18 cellular contexts compared by ENCODE assay signal in the genomic region with DNA sequence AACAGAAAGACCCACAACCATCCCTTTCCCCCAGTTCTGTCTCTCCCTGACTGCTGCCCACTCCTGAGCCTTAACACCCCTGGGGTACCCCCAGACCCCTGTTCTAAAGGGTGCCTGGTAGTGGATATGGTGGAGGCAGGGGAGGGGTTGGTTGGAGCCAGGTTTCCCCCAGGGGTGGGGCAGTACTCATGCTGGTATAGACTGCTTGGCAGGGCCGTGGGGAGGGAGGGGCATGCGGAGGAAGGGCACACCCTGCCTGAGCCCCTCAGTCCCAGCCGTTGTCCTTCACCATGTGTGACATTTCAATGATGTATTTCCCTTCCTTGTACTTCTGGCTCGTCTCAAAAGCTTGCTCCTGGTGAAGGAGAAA. TPM values are rescaled to one million over a fixed set of nuclear protein-coding genes. Genes with fewer than 3 reads are reported as not detected.
DNase-seq lines count a peak whose midpoint lies in the region; ATAC-seq and TF ChIP-seq lines count a peak whose summit lies in the region.
"Had no signal": no experiment of that assay in that cellular context is flagged by ENCODE, and none has a peak within 500 bp of the region (broad histone marks: within the 10 kb centered on the region; RNA-seq: fewer than 3 reads in every experiment).

No MANE protein-coding gene starts in this region.

- no peaks in the 10 kb centered on the region for H4K20me1 ChIP-seq in mammary epithelial cell (ENCODE audit: insufficient read depth, low read length)

- no peaks in the 10 kb centered on the region for H3K9me3 Mint-ChIP-seq in nephron progenitor cell
- H3K9me3 Mint-ChIP-seq: activated CD8-positive, alpha-beta T cell treated with anti-CD3 and anti-CD28 coated beads for 36 hours had no signal

- H3K4me1 Mint-ChIP-seq in nephron progenitor cell, result peaks cover 98% of the 10 kb centered on the region

- no peak overlapping the region for H3K9ac ChIP-seq in mammary epithelial cell (ENCODE audit: insufficient read depth, low read length)

- H3K4me1 ChIP-seq in breast epithelium, result peaks cover 14 to 15% of the 10 kb centered on the region in 2 donors
- H3K4me1 ChIP-seq in mammary epithelial cell (ENCODE audit: insufficient read depth, low read length), result peaks cover 44% of the 10 kb centered on the region
- H3K4me1 ChIP-seq in cardiac muscle cell (ENCODE audit: low read depth), result peaks cover 75% of the 10 kb centered on the region
- H3K4me1 ChIP-seq in upper lobe of right lung, result peaks cover 44% of the 10 kb centered on the region
- H3K4me1 ChIP-seq in foreskin keratinocyte, result no peaks in the 10 kb centered on the region

- H3K9me3 ChIP-seq in breast epithelium, result no peaks in the 10 kb centered on the region
- H3K9me3 ChIP-seq in mammary epithelial cell (replicated peaks; ENCODE audit: insufficient read depth, low read length), result no peaks in the 10 kb centered on the region
- no peaks in the 10 kb centered on the region for H3K9me3 ChIP-seq in cardiac muscle cell (ENCODE audit: low read depth)
- H3K9me3 ChIP-seq in upper lobe of right lung, result no peaks in the 10 kb centered on the region
- H3K9me3 ChIP-seq: adrenal gland, prostate gland had no signal

- H3K36me3 ChIP-seq in breast epithelium (no peaks in the 10 kb centered on the region), mammary epithelial cell (ENCODE audit: insufficient read depth, low read length) (peaks cover 2% of the 10 kb centered on the region), cardiac muscle cell (no peaks in the 10 kb centered on the region), upper lobe of right lung (no peaks in the 10 kb centered on the region)
- H3K36me3 ChIP-seq: adrenal gland, prostate gland had no signal

- peaks cover 17% of the 10 kb centered on the region for H3K79me2 ChIP-seq in mammary epithelial cell (ENCODE audit: insufficient read depth, low read length)

- H3K36me3 Mint-ChIP-seq in nephron progenitor cell (ENCODE audit: low read depth), result peaks cover 30% of the 10 kb centered on the region
- H3K36me3 Mint-ChIP-seq: CD4-positive, CD25-positive, alpha-beta regulatory T cell had no signal

- H3K27ac ChIP-seq in breast epithelium, result peak overlapping the region; percentile 50 to 80
- H3K27ac ChIP-seq in mammary epithelial cell (ENCODE audit: insufficient read depth, low read depth, low read length), result no peak overlapping the region
- peak overlapping the region; percentile 55 for H3K27ac ChIP-seq in cardiac muscle cell
- peak overlapping the region; percentile 58 for H3K27ac ChIP-seq in upper lobe of right lung
- H3K27ac ChIP-seq in foreskin keratinocyte, result no peak overlapping the region
- H3K27ac ChIP-seq: adrenal gland had no signal

- peak; percentile 7 for ATAC-seq in upper lobe of right lung
- no peak for ATAC-seq in foreskin keratinocyte
- no peak for ATAC-seq in GM19351 (IDR thresholded peaks at IDR 0.05; ENCODE audit: unreplicated experiment)
- ATAC-seq: activated CD8-positive, alpha-beta T cell treated with anti-CD3 and anti-CD28 coated beads for 36 hours had no signal

- no peak overlapping the region for H2AFZ ChIP-seq in mammary epithelial cell (ENCODE audit: low read depth, low read length)

- H3K27me3 ChIP-seq in breast epithelium, result peaks cover 0 to 20% of the 10 kb centered on the region in 2 donors
- no peaks in the 10 kb centered on the region for H3K27me3 ChIP-seq in mammary epithelial cell (ENCODE audit: insufficient read depth, low read length)
- no peaks in the 10 kb centered on the region for H3K27me3 ChIP-seq in cardiac muscle cell
- H3K27me3 ChIP-seq in upper lobe of right lung, result peaks cover 18% of the 10 kb centered on the region
- peaks cover 40% of the 10 kb centered on the region for H3K27me3 ChIP-seq in foreskin keratinocyte

- CTCF ChIA-PET in mammary epithelial cell (lab: Charles Lee; ENCODE audit: low non-redundant PET), result no interaction called here

- H3K4me3 ChIP-seq in breast epithelium (no peak overlapping the region), mammary epithelial cell (replicated peaks in 1 of 3; ENCODE audit: insufficient read depth in 1 of 3, low read depth in 2 of 3, low read length in 3 of 3) (no peak overlapping the region), cardiac muscle cell (no peak overlapping the region), upper lobe of right lung (no peak overlapping the region)
- H3K4me3 ChIP-seq: adrenal gland, coronary artery, prostate gland had no signal

- WGBS in mammary epithelial cell (ENCODE audit: low coverage, missing lambda C conversion rate), result 78% methylated on average over 2 of the region's 4 CpGs

- intact Hi-C loops in breast epithelium (cut with DNase I; ENCODE audit: low total_unique reads) (no loop called here), mammary epithelial cell (cut with micrococcal nuclease) (loop anchor here (2.0 to 10.0 kb wide), 2 partner anchors 115 to 869 kb away; partner anchors contain the start of gene TIMM10), upper lobe of right lung (cut with DNase I) (no loop called here)

- no peak for DNase-seq in breast epithelium (ENCODE audit: low spot score in 2 of 2)
- no peak for DNase-seq in mammary epithelial cell
- DNase-seq in cardiac muscle cell (ENCODE audit: low read depth in 1 of 2, low spot score in 1 of 2), result peak in 1 of 2 donors; percentile 40
- no peak for DNase-seq in nephron progenitor cell
- DNase-seq in upper lobe of right lung, result no peak
- DNase-seq in foreskin keratinocyte, result no peak
- DNase-seq in HPDE6-E6E7 (ENCODE audit: extremely low spot score), result no peak
- DNase-seq: 8988T; activated CD8-positive, alpha-beta T cell treated with anti-CD3 and anti-CD28 coated beads for 36 hours; CD4-positive, CD25-positive, alpha-beta regulatory T cell; DND-41; NK-92 treated with Interleukin-12 subunit alpha and Interleukin-12 subunit beta, amount 100 ng/mL, for 24 hours; SIG-M5; trophoblast cell had no signal

- peaks cover 8% of the 10 kb centered on the region for H3K27me3 Mint-ChIP-seq in nephron progenitor cell (ENCODE audit: low read depth, poor library complexity)

- in situ Hi-C loops in mammary epithelial cell (cut with MboI; ENCODE audit: low sequenced_read_pairs in 2 of 2), result loop anchor here (10.0 kb wide), 2 partner anchors 191 to 301 kb away; no protein-coding TSS in a partner anchor

- peak overlapping the region; percentile 73 for H3K27ac Mint-ChIP-seq in nephron progenitor cell
- H3K27ac Mint-ChIP-seq: activated CD8-positive, alpha-beta T cell treated with anti-CD3 and anti-CD28 coated beads for 36 hours; CD4-positive, CD25-positive, alpha-beta regulatory T cell had no signal

- TF ChIP-seq POLR2A in breast epithelium (IDR thresholded peaks at IDR 0.05), result no peak

- BruUV-seq in mammary epithelial cell (replicated peaks; lab: Mats Ljungman, UMichigan), result no TSS peak

- no peak overlapping the region for H3K4me2 ChIP-seq in mammary epithelial cell (ENCODE audit: insufficient read depth, low read depth, low read length)

- dilution Hi-C loops in mammary epithelial cell (cut with HindIII; ENCODE audit: low sequenced_read_pairs), result no loop called here

- no peak overlapping the region for H3K4me3 Mint-ChIP-seq in nephron progenitor cell
- H3K4me3 Mint-ChIP-seq: activated CD8-positive, alpha-beta T cell treated with anti-CD3 and anti-CD28 coated beads for 36 hours had no signal

- TF ChIP-seq CTCF in breast epithelium (IDR thresholded peaks at IDR 0.05), result no peak
- TF ChIP-seq CTCF in mammary epithelial cell (conservative IDR thresholded peaks at IDR 0.05 in 1 of 2, IDR thresholded peaks at IDR 0.05 in 1 of 2; ENCODE audit: extremely low read depth in 1 of 2, insufficient read depth in 1 of 2, low read depth in 1 of 2, low read length in 2 of 2), result no peak
- no peak for TF ChIP-seq CTCF in cardiac muscle cell (IDR thresholded peaks at IDR 0.05; ENCODE audit: low read depth, low read length)
- TF ChIP-seq CTCF in nephron progenitor cell (IDR thresholded peaks at IDR 0.05), result no peak
- TF ChIP-seq CTCF in upper lobe of right lung (IDR thresholded peaks at IDR 0.05), result no peak
- TF ChIP-seq CTCF in foreskin keratinocyte (conservative IDR thresholded peaks at IDR 0.05), result no peak

RNA-seq across cellular contexts. Expression of gene YPEL4, which starts 4.0 kb away (rescaled TPM):
- total RNA-seq in breast epithelium (1 to 10 TPM; 1.1 to 2.3 (median 2.0) TPM), mammary epithelial cell (under 1 TPM; under 0.01 to 0.35 TPM), cardiac muscle cell (0.70 and 1.3 TPM in 2 replicates), upper lobe of right lung (6.9 TPM), foreskin keratinocyte (not detected in 2 replicates)
- polyA plus RNA-seq in mammary epithelial cell (0.05 TPM), cardiac muscle cell (1.1 and 2.1 TPM in 2 replicates), foreskin keratinocyte (not detected in 2 replicates)
- polyA minus RNA-seq in mammary epithelial cell, result not detected

RNA-seq across cellular contexts. Expression of gene CLP1, which starts 11.9 kb away (rescaled TPM):
- total RNA-seq in breast epithelium (10 to 100 TPM; 15.4 to 17.7 (median 17.7) TPM), mammary epithelial cell (10 to 100 TPM; 16.0 to 19.0 TPM), cardiac muscle cell (16.5 and 17.2 TPM in 2 replicates), upper lobe of right lung (11.7 TPM), foreskin keratinocyte (22.4 and 23.7 TPM in 2 replicates)
- polyA plus RNA-seq in mammary epithelial cell (38.7 TPM), cardiac muscle cell (16.7 and 17.9 TPM in 2 replicates), foreskin keratinocyte (18.9 and 21.6 TPM in 2 replicates)
- 19.0 TPM for polyA minus RNA-seq in mammary epithelial cell

RNA-seq across cellular contexts. Expression of gene ZDHHC5, which starts 22.2 kb away (rescaled TPM):
- total RNA-seq in breast epithelium (10 to 100 TPM; 39.3 to 50.2 (median 39.8) TPM), mammary epithelial cell (100 to 1,000 TPM in 1 of 2 donors, 10 to 100 TPM in 1; 81.7 to 101 TPM), cardiac muscle cell (30.9 and 36.8 TPM in 2 replicates), upper lobe of right lung (79.8 TPM), foreskin keratinocyte (63.0 and 67.9 TPM in 2 replicates)
- polyA plus RNA-seq in mammary epithelial cell (94.2 TPM), cardiac muscle cell (24.9 and 32.1 TPM in 2 replicates), foreskin keratinocyte (41.0 and 45.1 TPM in 2 replicates)
- polyA minus RNA-seq in mammary epithelial cell, result 108 TPM

RNA-seq across cellular contexts. Expression of gene SERPING1, which starts 48.2 kb away (rescaled TPM):
- 100 to 1,000 TPM; 421 to 823 (median 479) TPM for total RNA-seq in breast epithelium
- total RNA-seq in mammary epithelial cell, result 10 to 100 TPM in 1 of 2 donors, 1 to 10 TPM in 1; 9.7 to 23.8 TPM
- polyA plus RNA-seq in mammary epithelial cell, result 15.3 TPM
- polyA minus RNA-seq in mammary epithelial cell, result 29.9 TPM
- 42.8 and 51.9 TPM in 2 replicates for total RNA-seq in cardiac muscle cell
- polyA plus RNA-seq in cardiac muscle cell, result 80.7 and 123 TPM in 2 replicates
- 490 TPM for total RNA-seq in upper lobe of right lung
- total RNA-seq in foreskin keratinocyte, result 13.0 and 14.1 TPM in 2 replicates
- polyA plus RNA-seq in foreskin keratinocyte, result 21.7 and 23.2 TPM in 2 replicates
- total RNA-seq: activated CD8-positive, alpha-beta T cell treated with anti-CD3 and anti-CD28 coated beads for 36 hours had no signal
- polyA plus RNA-seq: CD4-positive, CD25-positive, alpha-beta regulatory T cell had no signal

Comparison
In these comparisons a context has a peak if more than half of its experiments do, and no peak if none do; other contexts are left out.
1. H3K27ac ChIP-seq: peak in breast epithelium (2 of 2), cardiac muscle cell (single experiment) and upper lobe of right lung (single experiment); none in mammary epithelial cell (single experiment) and foreskin keratinocyte (single experiment).